ENCODE assay signal across 28 cellular contexts in genomic region chr11:116710762-116711161, GRCh38.
"Had no signal": no experiment of that assay in that cellular context is flagged by ENCODE, and none has a peak within 500 bp of the region (broad histone marks: within the 10 kb centered on the region; RNA-seq: fewer than 3 reads in every experiment).

No MANE protein-coding gene starts in this region.

- H3K4me3 ChIP-seq: ovary, psoas muscle, right lobe of liver, sigmoid colon, stomach, testis, tibial artery, transverse colon, upper lobe of right lung, uterus had no signal

- H3K36me3 Mint-ChIP-seq: naive B cell; naive thymus-derived CD8-positive, alpha-beta T cell; natural killer cell treated with Interleukin-12 subunit alpha and Interleukin-12 subunit beta and Interleukin-15 and Interleukin-18, amount 100 ng/mL, for 72 hours; stimulated activated effector memory CD8-positive, alpha-beta T cell treated with anti-CD3 and anti-CD28 coated beads, Interleukin-12 subunit alpha, Interleukin-12 subunit beta, amount 100 ng/mL, for 72 hours; type B pancreatic cell had no signal

- H3K4me1 Mint-ChIP-seq: neural crest cell; stimulated activated effector memory CD8-positive, alpha-beta T cell treated with anti-CD3 and anti-CD28 coated beads, Interleukin-12 subunit alpha, Interleukin-12 subunit beta, amount 100 ng/mL, for 72 hours had no signal

- H3K36me3 ChIP-seq: ovary, right lobe of liver, sigmoid colon, stomach, tibial artery, transverse colon, upper lobe of right lung, uterus had no signal

- H2AFZ ChIP-seq: parathyroid adenoma had no signal

- H3K4me3 Mint-ChIP-seq: naive B cell; naive thymus-derived CD8-positive, alpha-beta T cell; natural killer cell treated with Interleukin-12 subunit alpha and Interleukin-12 subunit beta and Interleukin-15 and Interleukin-18, amount 100 ng/mL, for 72 hours; nephron progenitor cell; neural crest cell; stimulated activated effector memory CD8-positive, alpha-beta T cell treated with anti-CD3 and anti-CD28 coated beads, Interleukin-12 subunit alpha, Interleukin-12 subunit beta, amount 100 ng/mL, for 72 hours; stimulated activated naive CD8-positive, alpha-beta T cell treated with anti-CD3 and anti-CD28 coated beads, Interleukin-15, Interleukin-2, amounts not matched to agents 100 ng/mL and 50 ng/mL, for 24 hours; type B pancreatic cell had no signal

- H3K27me3 ChIP-seq: ovary, right lobe of liver, testis, uterus had no signal

- H3K27ac ChIP-seq: ovary, parathyroid adenoma, psoas muscle, right lobe of liver, sigmoid colon, stomach, testis, tibial artery, transverse colon, upper lobe of right lung, uterus had no signal

- DNase-seq: naive B cell; naive thymus-derived CD8-positive, alpha-beta T cell; nephron progenitor cell; occipital lobe; ovary; psoas muscle; right lobe of liver; sigmoid colon; small intestine; stimulated activated CD4-positive, alpha-beta T cell treated with anti-CD3 and anti-CD28 coated beads, Interleukin-15, amount 100 ng/mL, for 24 hours; stimulated activated CD4-positive, alpha-beta T cell treated with anti-CD3 and anti-CD28 coated beads, Interleukin-2, amount 100 ng/mL, for 24 hours; stimulated activated CD4-positive, alpha-beta T cell treated with anti-CD3 and anti-CD28 coated beads, Interleukin-2, amount 100 ng/mL, for 48 hours; stimulated activated CD4-positive, alpha-beta T cell treated with anti-CD3 and anti-CD28 coated beads, Interleukin-4, amount 100 ng/mL, for 24 hours; stimulated activated naive CD4-positive, alpha-beta T cell; stomach; testis; tibial artery; transverse colon; upper lobe of right lung; uterus had no signal

- H3K79me2 ChIP-seq: parathyroid adenoma had no signal

- ATAC-seq: naive thymus-derived CD8-positive, alpha-beta T cell; psoas muscle; right cardiac atrium; stimulated activated effector memory CD8-positive, alpha-beta T cell treated with anti-CD3 and anti-CD28 coated beads, Interleukin-12 subunit alpha, Interleukin-12 subunit beta, amount 100 ng/mL, for 72 hours; upper lobe of right lung had no signal

- H3K9me3 ChIP-seq: ovary, right lobe of liver, sigmoid colon, testis, tibial artery, transverse colon, upper lobe of right lung, uterus had no signal

- FAIRE-seq: small intestine had no signal

- H3K9ac ChIP-seq: parathyroid adenoma had no signal

- H3K4me1 ChIP-seq: parathyroid adenoma, right lobe of liver, sigmoid colon, testis, upper lobe of right lung, uterus had no signal

- H3K9me3 Mint-ChIP-seq: naive thymus-derived CD8-positive, alpha-beta T cell; natural killer cell treated with Interleukin-12 subunit alpha and Interleukin-12 subunit beta and Interleukin-15 and Interleukin-18, amount 100 ng/mL, for 72 hours; nephron progenitor cell; neural crest cell; stimulated activated effector memory CD8-positive, alpha-beta T cell treated with anti-CD3 and anti-CD28 coated beads, Interleukin-12 subunit alpha, Interleukin-12 subunit beta, amount 100 ng/mL, for 72 hours; stimulated activated naive CD8-positive, alpha-beta T cell treated with anti-CD3 and anti-CD28 coated beads, Interleukin-15, Interleukin-2, amounts not matched to agents 100 ng/mL and 50 ng/mL, for 24 hours; type B pancreatic cell had no signal

- H3K27ac Mint-ChIP-seq: natural killer cell treated with Interleukin-12 subunit alpha and Interleukin-12 subunit beta and Interleukin-15 and Interleukin-18, amount 100 ng/mL, for 72 hours; nephron progenitor cell; progenitor cell of endocrine pancreas; stimulated activated effector memory CD8-positive, alpha-beta T cell treated with anti-CD3 and anti-CD28 coated beads, Interleukin-12 subunit alpha, Interleukin-12 subunit beta, amount 100 ng/mL, for 72 hours; stimulated activated naive CD8-positive, alpha-beta T cell treated with anti-CD3 and anti-CD28 coated beads, Interleukin-15, Interleukin-2, amounts not matched to agents 100 ng/mL and 50 ng/mL, for 24 hours; type B pancreatic cell had no signal
